In the genomic region with DNA sequence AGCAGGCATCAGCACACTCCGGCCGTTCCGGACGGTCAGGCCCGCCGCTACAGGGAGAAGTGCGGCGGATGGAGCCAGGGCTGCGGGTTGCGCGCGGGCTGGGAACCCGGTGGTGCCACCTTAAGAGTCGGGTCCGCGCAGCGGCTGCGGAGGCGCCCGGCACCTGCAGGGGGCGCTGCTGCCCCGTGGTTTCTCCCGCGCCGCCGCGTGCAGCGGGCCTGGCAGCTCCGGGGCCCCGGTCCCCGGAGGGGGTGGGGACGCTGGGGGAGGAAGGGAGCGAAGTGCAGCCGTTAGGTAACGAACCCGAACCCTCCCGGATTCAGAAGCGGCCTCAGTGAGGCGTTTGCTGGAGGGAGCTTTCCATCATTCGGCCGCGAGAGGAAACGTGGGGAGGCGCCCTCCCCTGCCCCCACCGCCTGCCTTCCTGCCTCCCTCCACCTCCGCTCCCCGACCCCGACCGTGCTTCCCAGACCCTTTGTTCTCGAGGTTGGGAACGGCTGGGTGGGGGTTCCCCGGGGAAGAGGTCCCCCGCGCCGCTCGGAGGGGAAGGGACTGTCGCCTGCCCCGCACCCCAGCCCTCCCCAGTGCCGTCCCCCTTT, we compare ENCODE assay signal across 1 cellular context.
A peak's percentile ranks its signal among the peaks of the same experiment; 100 is the strongest.
TF ChIP-seq lines count a peak whose summit lies in the region.

No MANE protein-coding gene starts in this region.

TF ChIP-seq in HepG2, 621 proteins besides CTCF, POLR2A, EP300 and RAD21 (continued from another document and continues in another):
- TF ChIP-seq, protein P1, sequence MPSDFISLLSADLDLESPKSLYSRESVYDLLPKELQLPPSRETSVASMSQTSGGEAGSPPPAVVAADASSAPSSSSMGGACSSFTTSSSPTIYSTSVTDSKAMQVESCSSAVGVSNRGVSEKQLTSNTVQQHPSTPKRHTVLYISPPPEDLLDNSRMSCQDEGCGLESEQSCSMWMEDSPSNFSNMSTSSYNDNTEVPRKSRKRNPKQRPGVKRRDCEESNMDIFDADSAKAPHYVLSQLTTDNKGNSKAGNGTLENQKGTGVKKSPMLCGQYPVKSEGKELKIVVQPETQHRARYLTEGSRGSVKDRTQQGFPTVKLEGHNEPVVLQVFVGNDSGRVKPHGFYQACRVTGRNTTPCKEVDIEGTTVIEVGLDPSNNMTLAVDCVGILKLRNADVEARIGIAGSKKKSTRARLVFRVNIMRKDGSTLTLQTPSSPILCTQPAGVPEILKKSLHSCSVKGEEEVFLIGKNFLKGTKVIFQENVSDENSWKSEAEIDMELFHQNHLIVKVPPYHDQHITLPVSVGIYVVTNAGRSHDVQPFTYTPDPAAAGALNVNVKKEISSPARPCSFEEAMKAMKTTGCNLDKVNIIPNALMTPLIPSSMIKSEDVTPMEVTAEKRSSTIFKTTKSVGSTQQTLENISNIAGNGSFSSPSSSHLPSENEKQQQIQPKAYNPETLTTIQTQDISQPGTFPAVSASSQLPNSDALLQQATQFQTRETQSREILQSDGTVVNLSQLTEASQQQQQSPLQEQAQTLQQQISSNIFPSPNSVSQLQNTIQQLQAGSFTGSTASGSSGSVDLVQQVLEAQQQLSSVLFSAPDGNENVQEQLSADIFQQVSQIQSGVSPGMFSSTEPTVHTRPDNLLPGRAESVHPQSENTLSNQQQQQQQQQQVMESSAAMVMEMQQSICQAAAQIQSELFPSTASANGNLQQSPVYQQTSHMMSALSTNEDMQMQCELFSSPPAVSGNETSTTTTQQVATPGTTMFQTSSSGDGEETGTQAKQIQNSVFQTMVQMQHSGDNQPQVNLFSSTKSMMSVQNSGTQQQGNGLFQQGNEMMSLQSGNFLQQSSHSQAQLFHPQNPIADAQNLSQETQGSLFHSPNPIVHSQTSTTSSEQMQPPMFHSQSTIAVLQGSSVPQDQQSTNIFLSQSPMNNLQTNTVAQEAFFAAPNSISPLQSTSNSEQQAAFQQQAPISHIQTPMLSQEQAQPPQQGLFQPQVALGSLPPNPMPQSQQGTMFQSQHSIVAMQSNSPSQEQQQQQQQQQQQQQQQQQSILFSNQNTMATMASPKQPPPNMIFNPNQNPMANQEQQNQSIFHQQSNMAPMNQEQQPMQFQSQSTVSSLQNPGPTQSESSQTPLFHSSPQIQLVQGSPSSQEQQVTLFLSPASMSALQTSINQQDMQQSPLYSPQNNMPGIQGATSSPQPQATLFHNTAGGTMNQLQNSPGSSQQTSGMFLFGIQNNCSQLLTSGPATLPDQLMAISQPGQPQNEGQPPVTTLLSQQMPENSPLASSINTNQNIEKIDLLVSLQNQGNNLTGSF (CRISPR knock-in tag; IDR thresholded peaks at IDR 0.05), result 0 out of 2 replicates have a peak, but pooled peaks have one; percentile 31
- TF ChIP-seq ARID2 (CRISPR knock-in tag; IDR thresholded peaks at IDR 0.05; ENCODE audit: borderline replicate concordance), result no peak
- TF ChIP-seq, protein P2, sequence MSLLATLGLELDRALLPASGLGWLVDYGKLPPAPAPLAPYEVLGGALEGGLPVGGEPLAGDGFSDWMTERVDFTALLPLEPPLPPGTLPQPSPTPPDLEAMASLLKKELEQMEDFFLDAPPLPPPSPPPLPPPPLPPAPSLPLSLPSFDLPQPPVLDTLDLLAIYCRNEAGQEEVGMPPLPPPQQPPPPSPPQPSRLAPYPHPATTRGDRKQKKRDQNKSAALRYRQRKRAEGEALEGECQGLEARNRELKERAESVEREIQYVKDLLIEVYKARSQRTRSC (CRISPR knock-in tag; IDR thresholded peaks at IDR 0.05; ENCODE audit: low read depth), result no peak
- TF ChIP-seq FOXO4 (CRISPR knock-in tag; conservative IDR thresholded peaks at IDR 0.05), result no peak
- no peak for TF ChIP-seq GABPA (IDR thresholded peaks at IDR 0.05; ENCODE audit: low read depth, low read length)
- 0 out of 2 replicates have a peak, but pooled peaks have one; percentile 43 for TF ChIP-seq GABPA (CRISPR knock-in tag; IDR thresholded peaks at IDR 0.05; ENCODE audit: low read depth)
- no peak for TF ChIP-seq CBX2 (IDR thresholded peaks at IDR 0.05; ENCODE audit: low read depth, low read length)
- TF ChIP-seq CBX2 (CRISPR knock-in tag; IDR thresholded peaks at IDR 0.05; ENCODE audit: low read depth), result peak; percentile 70; the same call in 1 of the 2 replicates
- TF ChIP-seq RFX3 (CRISPR knock-in tag; IDR thresholded peaks at IDR 0.05), result no peak
- TF ChIP-seq ZFP1 (CRISPR knock-in tag; IDR thresholded peaks at IDR 0.05), result peak; percentile 73
- TF ChIP-seq REXO4 (CRISPR knock-in tag; IDR thresholded peaks at IDR 0.05; ENCODE audit: borderline replicate concordance), result no peak
- TF ChIP-seq, protein P3, sequence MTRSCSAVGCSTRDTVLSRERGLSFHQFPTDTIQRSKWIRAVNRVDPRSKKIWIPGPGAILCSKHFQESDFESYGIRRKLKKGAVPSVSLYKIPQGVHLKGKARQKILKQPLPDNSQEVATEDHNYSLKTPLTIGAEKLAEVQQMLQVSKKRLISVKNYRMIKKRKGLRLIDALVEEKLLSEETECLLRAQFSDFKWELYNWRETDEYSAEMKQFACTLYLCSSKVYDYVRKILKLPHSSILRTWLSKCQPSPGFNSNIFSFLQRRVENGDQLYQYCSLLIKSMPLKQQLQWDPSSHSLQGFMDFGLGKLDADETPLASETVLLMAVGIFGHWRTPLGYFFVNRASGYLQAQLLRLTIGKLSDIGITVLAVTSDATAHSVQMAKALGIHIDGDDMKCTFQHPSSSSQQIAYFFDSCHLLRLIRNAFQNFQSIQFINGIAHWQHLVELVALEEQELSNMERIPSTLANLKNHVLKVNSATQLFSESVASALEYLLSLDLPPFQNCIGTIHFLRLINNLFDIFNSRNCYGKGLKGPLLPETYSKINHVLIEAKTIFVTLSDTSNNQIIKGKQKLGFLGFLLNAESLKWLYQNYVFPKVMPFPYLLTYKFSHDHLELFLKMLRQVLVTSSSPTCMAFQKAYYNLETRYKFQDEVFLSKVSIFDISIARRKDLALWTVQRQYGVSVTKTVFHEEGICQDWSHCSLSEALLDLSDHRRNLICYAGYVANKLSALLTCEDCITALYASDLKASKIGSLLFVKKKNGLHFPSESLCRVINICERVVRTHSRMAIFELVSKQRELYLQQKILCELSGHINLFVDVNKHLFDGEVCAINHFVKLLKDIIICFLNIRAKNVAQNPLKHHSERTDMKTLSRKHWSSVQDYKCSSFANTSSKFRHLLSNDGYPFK (CRISPR knock-in tag; IDR thresholded peaks at IDR 0.05; ENCODE audit: borderline replicate concordance), result no peak
- peak; percentile 97 for TF ChIP-seq ZNF713 (CRISPR knock-in tag; IDR thresholded peaks at IDR 0.05)
- no peak for TF ChIP-seq FOXJ3 (CRISPR knock-in tag; IDR thresholded peaks at IDR 0.05; ENCODE audit: borderline replicate concordance)
- TF ChIP-seq ZBTB38 (CRISPR knock-in tag; IDR thresholded peaks at IDR 0.05), result peak; percentile 95
- no peak for TF ChIP-seq RBM22 (optimal IDR thresholded peaks at IDR 0.05; ENCODE audit: low read length)
- TF ChIP-seq FOXP4 (CRISPR knock-in tag; IDR thresholded peaks at IDR 0.05), result peak; percentile 87
- TF ChIP-seq, protein P4, sequence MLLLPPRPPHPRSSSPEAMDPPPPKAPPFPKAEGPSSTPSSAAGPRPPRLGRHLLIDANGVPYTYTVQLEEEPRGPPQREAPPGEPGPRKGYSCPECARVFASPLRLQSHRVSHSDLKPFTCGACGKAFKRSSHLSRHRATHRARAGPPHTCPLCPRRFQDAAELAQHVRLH (CRISPR knock-in tag; IDR thresholded peaks at IDR 0.05; ENCODE audit: borderline replicate concordance, low read depth), result peak; percentile 98
- TF ChIP-seq, protein P5, sequence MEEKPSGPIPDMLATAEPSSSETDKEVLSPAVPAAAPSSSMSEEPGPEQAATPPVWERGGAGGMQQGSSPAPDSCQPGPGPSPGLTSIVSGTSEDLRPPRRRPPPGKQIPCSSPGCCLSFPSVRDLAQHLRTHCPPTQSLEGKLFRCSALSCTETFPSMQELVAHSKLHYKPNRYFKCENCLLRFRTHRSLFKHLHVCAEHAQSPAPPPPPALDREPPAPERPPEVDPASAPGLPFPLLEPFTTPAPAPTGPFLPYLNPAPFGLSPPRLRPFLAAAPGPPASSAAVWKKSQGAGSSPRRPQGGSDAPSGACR (CRISPR knock-in tag; IDR thresholded peaks at IDR 0.05), result no peak
- no peak for TF ChIP-seq HHEX (CRISPR knock-in tag; IDR thresholded peaks at IDR 0.05)
- TF ChIP-seq IKZF4 (CRISPR knock-in tag; IDR thresholded peaks at IDR 0.05; ENCODE audit: borderline replicate concordance, low read depth, not compliant biosample characterization), result peak; percentile 30
- TF ChIP-seq ZNF230 (CRISPR knock-in tag; IDR thresholded peaks at IDR 0.05), result no peak
- peak; percentile 97 for TF ChIP-seq TEF (CRISPR knock-in tag; IDR thresholded peaks at IDR 0.05)
- TF ChIP-seq, protein P6, sequence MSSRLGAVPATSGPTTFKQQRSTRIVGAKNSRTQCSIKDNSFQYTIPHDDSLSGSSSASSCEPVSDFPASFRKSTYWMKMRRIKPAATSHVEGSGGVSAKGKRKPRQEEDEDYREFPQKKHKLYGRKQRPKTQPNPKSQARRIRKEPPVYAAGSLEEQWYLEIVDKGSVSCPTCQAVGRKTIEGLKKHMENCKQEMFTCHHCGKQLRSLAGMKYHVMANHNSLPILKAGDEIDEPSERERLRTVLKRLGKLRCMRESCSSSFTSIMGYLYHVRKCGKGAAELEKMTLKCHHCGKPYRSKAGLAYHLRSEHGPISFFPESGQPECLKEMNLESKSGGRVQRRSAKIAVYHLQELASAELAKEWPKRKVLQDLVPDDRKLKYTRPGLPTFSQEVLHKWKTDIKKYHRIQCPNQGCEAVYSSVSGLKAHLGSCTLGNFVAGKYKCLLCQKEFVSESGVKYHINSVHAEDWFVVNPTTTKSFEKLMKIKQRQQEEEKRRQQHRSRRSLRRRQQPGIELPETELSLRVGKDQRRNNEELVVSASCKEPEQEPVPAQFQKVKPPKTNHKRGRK (CRISPR knock-in tag; IDR thresholded peaks at IDR 0.05), result no peak
- peak; percentile 86; the same call in 1 of the 2 replicates for TF ChIP-seq ZNF740 (CRISPR knock-in tag; IDR thresholded peaks at IDR 0.05)
- no peak; the same call in 1 of the 2 replicates for TF ChIP-seq ZNF256 (CRISPR knock-in tag; conservative IDR thresholded peaks at IDR 0.05)
- TF ChIP-seq ZNF207 (IDR thresholded peaks at IDR 0.05; ENCODE audit: borderline replicate concordance), result no peak
- peak; percentile 92 for TF ChIP-seq U2AF1 (optimal IDR thresholded peaks at IDR 0.05; ENCODE audit: low read depth, low read length)
- TF ChIP-seq CBFB (CRISPR knock-in tag; IDR thresholded peaks at IDR 0.05), result peak; percentile 92
- TF ChIP-seq ZSCAN20 (CRISPR knock-in tag; IDR thresholded peaks at IDR 0.05; ENCODE audit: borderline replicate concordance), result peak; percentile 85
- TF ChIP-seq ZBTB1 (CRISPR knock-in tag; IDR thresholded peaks at IDR 0.05; ENCODE audit: borderline replicate concordance), result no peak
- peak; percentile 98 for TF ChIP-seq HNRNPK (IDR thresholded peaks at IDR 0.05; ENCODE audit: low read depth, low read length, poor library complexity, severe bottlenecking)
- no peak for TF ChIP-seq ZNF44 (CRISPR knock-in tag; IDR thresholded peaks at IDR 0.05)
- peak; percentile 83 for TF ChIP-seq TEAD3 (CRISPR knock-in tag; optimal IDR thresholded peaks at IDR 0.05; ENCODE audit: borderline replicate concordance)
- TF ChIP-seq HNF4G (IDR thresholded peaks at IDR 0.05; ENCODE audit: borderline replicate concordance, low read depth, low read length), result peak; percentile 99
- TF ChIP-seq HNF4G (CRISPR knock-in tag; IDR thresholded peaks at IDR 0.05; ENCODE audit: borderline replicate concordance, low read depth), result peak; percentile 97
- TF ChIP-seq ZNF749 (CRISPR knock-in tag; IDR thresholded peaks at IDR 0.05; ENCODE audit: borderline replicate concordance), result peak; percentile 90; the same call in 1 of the 2 replicates
- TF ChIP-seq TBL1XR1 (IDR thresholded peaks at IDR 0.05; ENCODE audit: borderline replicate concordance, low read length, partially characterized antibody), result peak; percentile 85
- no peak for TF ChIP-seq NR1H2 (CRISPR knock-in tag; IDR thresholded peaks at IDR 0.05; ENCODE audit: borderline replicate concordance, low read depth)
- TF ChIP-seq SMAD1 (CRISPR knock-in tag; IDR thresholded peaks at IDR 0.05; ENCODE audit: borderline replicate concordance, low read depth), result 0 out of 2 replicates have a peak, but pooled peaks have one; percentile 52
- TF ChIP-seq MXD3 (CRISPR knock-in tag; IDR thresholded peaks at IDR 0.05), result peak; percentile 97
